Comparison of ENCODE assay signal across 8 cellular contexts in genomic region chr5:140372971-140373487, GRCh38. TPM values are rescaled to one million over a fixed set of nuclear protein-coding genes. Genes with fewer than 3 reads are reported as not detected.
A peak's percentile ranks its signal among the peaks of the same experiment; 100 is the strongest.
DNase-seq lines count a peak whose midpoint lies in the region; ATAC-seq and TF ChIP-seq lines count a peak whose summit lies in the region.

No MANE protein-coding gene starts in this region.

- POLR2A ChIA-PET in HEK293 (lab: Yijun Ruan, JAX): interaction anchor here (0.6 to 2.0 kb wide), 3 partner anchors 29 to 1653 kb away, joined by 3 to 10 read pairs (median 7); partner anchors contain the start of genes ANKHD1, IK and NDUFA2

- DNase-seq in DMS53 (lab: John Stamatoyannopoulos, UW): peak; percentile 82
- peak; percentile 33 for DNase-seq in NCI-H748 treated with DMSO at 0.1 percent for 48 hours (lab: John Stamatoyannopoulos, UW)
- DNase-seq in activated T-cell treated with anti-CD3 and anti-CD28 coated beads, Interleukin-2, amount 50 U/mL, for 1 hour: peak; percentile 42
- peak; percentile 61 for DNase-seq in fibroblast of the conjunctiva (ENCODE audit: low read depth)
- peak; percentile 22 for DNase-seq in natural killer cell
- DNase-seq in type B pancreatic cell (ENCODE audit: extremely low spot score, unreplicated experiment): no peak

- TF ChIP-seq CTCF in HEK293 (tag by site-specific recombination; IDR thresholded peaks at IDR 0.05) (peak; percentile 80), natural killer cell (IDR thresholded peaks at IDR 0.05) (peak; percentile 83), type B pancreatic cell (conservative IDR thresholded peaks at IDR 0.05) (peak; percentile 82)

- H3K27ac ChIP-seq in HEK293 (ENCODE audit: extremely low read depth, low read depth, low read length): no peak overlapping the region

- H3K36me3 Mint-ChIP-seq in natural killer cell (no peaks in the 10 kb centered on the region), type B pancreatic cell (no peaks in the 10 kb centered on the region)

- H3K27ac Mint-ChIP-seq in natural killer cell (peak overlapping the region in 1 of 2 donors; percentile 6), type B pancreatic cell (peak overlapping the region; percentile 9)

- H3K36me3 ChIP-seq in HEK293 (ENCODE audit: control insufficient read depth in 2 of 2, insufficient read depth in 1 of 2, low read length in 2 of 2): no peaks in the 10 kb centered on the region

- H3K4me3 ChIP-seq in HEK293 (ENCODE audit: low read depth, low read length): no peak overlapping the region

- H3K4me1 Mint-ChIP-seq in natural killer cell (peaks cover 0 to 7% of the 10 kb centered on the region in 2 donors), type B pancreatic cell (ENCODE audit: unreplicated experiment) (peaks cover 7% of the 10 kb centered on the region)

- H3K4me1 ChIP-seq in HEK293 (ENCODE audit: control insufficient read depth, insufficient read depth, low read length): no peaks in the 10 kb centered on the region

- CTCF ChIA-PET in HEK293 (lab: Yijun Ruan, JAX): interaction anchor here (0.5 to 2.7 kb wide), 37 partner anchors 9 to 403 kb away, joined by 3 to 32 read pairs (median 5); partner anchors contain the start of genes ANKHD1 and CD14

- no peaks in the 10 kb centered on the region for H3K27me3 Mint-ChIP-seq in natural killer cell (ENCODE audit: low read depth in 2 of 2)
- H3K27me3 Mint-ChIP-seq in type B pancreatic cell: no peaks in the 10 kb centered on the region

- no peak overlapping the region for H3K4me3 Mint-ChIP-seq in natural killer cell
- H3K4me3 Mint-ChIP-seq in type B pancreatic cell: no peak overlapping the region

- intact Hi-C loops in natural killer cell (cut with micrococcal nuclease): loop anchor here (1.0 kb wide), 1 partner anchor 347 kb away; no protein-coding TSS in a partner anchor

- ATAC-seq in natural killer cell (peak; percentile 65 to 85 (median 76)), HG02610 (IDR thresholded peaks at IDR 0.05; ENCODE audit: unreplicated experiment) (no peak)

- H3K9me3 Mint-ChIP-seq in natural killer cell (no peaks in the 10 kb centered on the region), type B pancreatic cell (no peaks in the 10 kb centered on the region)

- no peaks in the 10 kb centered on the region for H3K9me3 ChIP-seq in HEK293 (ENCODE audit: control insufficient read depth, insufficient read depth, low read depth, low read length)

TF ChIP-seq in HEK293, 187 proteins besides CTCF, POLR2A, EP300 and RAD21 (continues in another document):
- TF ChIP-seq KLF7 (tag by site-specific recombination; IDR thresholded peaks at IDR 0.05; ENCODE audit: borderline replicate concordance) (no peak), ZSCAN23 (tag by site-specific recombination; IDR thresholded peaks at IDR 0.05) (no peak), WT1 (tag by site-specific recombination; IDR thresholded peaks at IDR 0.05) (no peak), ZNF26 (tag by site-specific recombination; IDR thresholded peaks at IDR 0.05) (no peak), BCL11B (tag by site-specific recombination; IDR thresholded peaks at IDR 0.05; ENCODE audit: low read depth) (no peak), HOXC10 (CRISPR knock-in tag; IDR thresholded peaks at IDR 0.05) (no peak), SETDB1 (IDR thresholded peaks at IDR 0.05; ENCODE audit: insufficient read length, low read length) (no peak), PRDM1 (tag by site-specific recombination; IDR thresholded peaks at IDR 0.05) (peak; percentile 97), ZNF114 (tag by site-specific recombination; IDR thresholded peaks at IDR 0.05) (no peak), ZNF560 (tag by site-specific recombination; IDR thresholded peaks at IDR 0.05; ENCODE audit: borderline replicate concordance) (no peak), ZNF626 (tag by site-specific recombination; IDR thresholded peaks at IDR 0.05) (no peak), ZNF184 (tag by site-specific recombination; IDR thresholded peaks at IDR 0.05) (no peak), HOXD13 (CRISPR knock-in tag; IDR thresholded peaks at IDR 0.05; ENCODE audit: borderline replicate concordance) (no peak), ZNF248 (tag by site-specific recombination; IDR thresholded peaks at IDR 0.05) (no peak), ZNF555 (tag by site-specific recombination; conservative IDR thresholded peaks at IDR 0.05) (no peak), ZNF133 (tag by site-specific recombination; IDR thresholded peaks at IDR 0.05) (no peak), KLF16 (tag by site-specific recombination; IDR thresholded peaks at IDR 0.05) (peak; percentile 85), SP2 (tag by site-specific recombination; IDR thresholded peaks at IDR 0.05) (peak; percentile 25; the same call in 1 of the 2 replicates), ZNF433 (tag by site-specific recombination; IDR thresholded peaks at IDR 0.05; ENCODE audit: low read depth) (no peak), ZNF221 (tag by site-specific recombination; IDR thresholded peaks at IDR 0.05; ENCODE audit: borderline replicate concordance) (no peak), ZNF837 (tag by site-specific recombination; IDR thresholded peaks at IDR 0.05) (no peak), ZBTB10 (tag by site-specific recombination; IDR thresholded peaks at IDR 0.05) (peak; percentile 50; the same call in 1 of the 2 replicates), ZNF768 (tag by site-specific recombination; IDR thresholded peaks at IDR 0.05) (no peak), GLI4 (tag by site-specific recombination; IDR thresholded peaks at IDR 0.05) (no peak), ZNF10 (tag by site-specific recombination; IDR thresholded peaks at IDR 0.05) (no peak), ZNF610 (tag by site-specific recombination; IDR thresholded peaks at IDR 0.05; ENCODE audit: borderline replicate concordance) (peak; percentile 65; the same call in 1 of the 2 replicates), ZNF530 (tag by site-specific recombination; IDR thresholded peaks at IDR 0.05; ENCODE audit: low read depth) (no peak), ZNF175 (tag by site-specific recombination; IDR thresholded peaks at IDR 0.05) (no peak), ZBTB21 (tag by site-specific recombination; IDR thresholded peaks at IDR 0.05) (no peak), EGR2 (tag by site-specific recombination; IDR thresholded peaks at IDR 0.05; ENCODE audit: low read depth) (peak; percentile 92), ZNF24 (tag by site-specific recombination; IDR thresholded peaks at IDR 0.05) (no peak), ZNF785 (tag by site-specific recombination; IDR thresholded peaks at IDR 0.05) (no peak), ZNF155 (tag by site-specific recombination; IDR thresholded peaks at IDR 0.05) (no peak), ZNF18 (tag by site-specific recombination; IDR thresholded peaks at IDR 0.05) (no peak), ZNF2 (tag by site-specific recombination; IDR thresholded peaks at IDR 0.05) (peak; percentile 46; the same call in 1 of the 2 replicates)

RNA-seq across cellular contexts. Expression of gene SLC4A9, which starts 13.0 kb away (rescaled TPM):
- total RNA-seq in natural killer cell (not detected), type B pancreatic cell (ENCODE audit: low replicate concordance) (0.17 TPM in 1 of 2 replicates, not detected in the other)

RNA-seq across cellular contexts. Expression of gene HBEGF, which starts 26.6 kb away (rescaled TPM):
- total RNA-seq in natural killer cell (1 to 10 TPM; 5.1 to 9.9 (median 7.8) TPM), type B pancreatic cell (ENCODE audit: low replicate concordance) (4.7 and 4.9 TPM in 2 replicates)

RNA-seq across cellular contexts. Expression of gene ANKHD1, which starts 28.6 kb away (rescaled TPM):
- total RNA-seq in natural killer cell (100 to 1,000 TPM; 225 to 239 (median 230) TPM), type B pancreatic cell (ENCODE audit: low replicate concordance) (108 and 129 TPM in 2 replicates)
